In genomic region chr1:201212056-201212455, GRCh38 we compare ENCODE assay signal across 24 cellular contexts. TPM values are rescaled to one million over a fixed set of nuclear protein-coding genes. Genes with fewer than 3 reads are reported as not detected.
"Had no signal": no experiment of that assay in that cellular context is flagged by ENCODE, and none has a peak within 500 bp of the region (broad histone marks: within the 10 kb centered on the region; RNA-seq: fewer than 3 reads in every experiment).

No MANE protein-coding gene starts in this region.

- ATAC-seq: esophagus mucosa, gastrocnemius medialis, left cardiac atrium, left ventricle myocardium superior had no signal

- H3K36me3 ChIP-seq: gastrocnemius medialis, neutrophil, sigmoid colon, stomach, thoracic aorta, transverse colon had no signal

- H3K27ac ChIP-seq: dorsolateral prefrontal cortex, gastrocnemius medialis, neutrophil, sigmoid colon, skin epidermis, stomach, thoracic aorta, transverse colon had no signal

- H3K4me3 ChIP-seq: dorsolateral prefrontal cortex, gastrocnemius medialis, lung, sigmoid colon, skin epidermis, stomach, thoracic aorta, transverse colon had no signal

- DNase-seq: cortex of kidney; effector CD8-positive, alpha-beta T cell; glutamatergic neuron; immature natural killer cell; left cardiac atrium; mesenchymal stem cell; naive B cell; sigmoid colon; stimulated activated CD4-positive, alpha-beta T cell treated with anti-CD3 and anti-CD28 coated beads, Interleukin-12 subunit alpha, Interleukin-12 subunit beta, amount 100 ng/mL, for 4 hours; stimulated activated naive CD4-positive, alpha-beta T cell; stomach; substantia nigra; transverse colon had no signal

- H3K27me3 ChIP-seq: gastrocnemius medialis, sigmoid colon had no signal

- FAIRE-seq: keratinocyte had no signal

- H3K9me3 ChIP-seq: gastrocnemius medialis, neutrophil, sigmoid colon, stomach, thoracic aorta, transverse colon had no signal

- H3K4me1 ChIP-seq: gastrocnemius medialis, sigmoid colon, stomach, transverse colon had no signal

RNA-seq across cellular contexts. Expression of gene IGFN1, which starts 21.4 kb away (rescaled TPM):
- total RNA-seq: left ventricle myocardium superior, pulmonary artery endothelial cell, thoracic aorta had no signal
- polyA plus RNA-seq: fibroblast of lung, immature natural killer cell, keratinocyte had no signal
